8 cellular contexts compared by ENCODE assay signal in the genomic region with DNA sequence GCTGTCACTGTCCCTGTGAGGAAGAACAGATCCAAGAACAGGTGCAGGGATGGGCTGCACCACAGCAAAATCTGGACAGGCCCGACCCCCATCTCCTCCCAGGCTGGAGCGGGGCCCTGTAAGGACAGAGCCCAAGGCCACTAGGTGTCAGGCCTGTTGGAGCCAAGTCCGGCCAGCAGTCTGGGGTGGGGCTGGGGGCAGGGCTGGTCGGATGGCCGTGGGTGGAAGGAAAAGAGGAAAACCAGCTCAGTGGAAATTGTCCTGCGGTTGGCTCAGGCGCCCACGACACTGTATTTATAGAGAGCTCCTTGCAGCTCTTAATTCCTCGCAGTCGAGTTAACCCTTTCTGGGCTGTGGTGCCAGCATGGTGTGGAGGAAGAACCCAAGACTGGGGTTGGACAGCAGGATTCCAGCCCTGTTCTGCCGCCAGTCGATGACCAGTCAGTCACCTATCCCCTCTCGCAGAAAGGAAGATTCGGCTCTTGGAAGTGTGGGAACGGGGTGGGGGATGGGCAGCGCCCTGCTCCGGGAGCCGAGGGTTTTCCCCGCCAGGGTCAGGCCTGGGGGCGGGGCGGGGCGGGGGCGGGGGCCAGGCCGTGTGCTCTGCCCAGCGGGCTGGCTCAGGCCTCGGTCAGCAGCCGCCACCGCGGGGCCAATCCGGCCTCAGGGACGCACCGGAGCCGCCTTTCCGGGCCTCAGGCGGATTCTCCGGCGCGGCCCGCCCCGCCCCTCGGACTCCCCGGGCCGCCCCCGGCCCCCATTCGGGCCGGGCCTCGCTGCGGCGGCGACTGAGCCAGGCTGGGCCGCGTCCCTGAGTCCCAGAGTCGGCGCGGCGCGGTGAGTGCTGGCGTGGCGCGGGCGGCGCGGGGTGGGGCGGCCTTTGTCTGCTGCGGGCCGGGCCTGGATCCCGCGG. TPM values are rescaled to one million over a fixed set of nuclear protein-coding genes. Genes with fewer than 3 reads are reported as not detected.
A peak's percentile ranks its signal among the peaks of the same experiment; 100 is the strongest.
DNase-seq lines count a peak whose midpoint lies in the region; ATAC-seq and TF ChIP-seq lines count a peak whose summit lies in the region.

Gene CD276 (plus strand): TSS at position 760 of the 913 bp plus-strand sequence. CDS start 15,257 bp downstream, outside the sequence.

- peak in 1 of 2 donors; percentile 44 for TF ChIP-seq POLR2A in uterus (IDR thresholded peaks at IDR 0.05)

- H3K4me1 Mint-ChIP-seq in activated T-helper 2 cell treated with anti-CD3 and anti-CD28 coated beads, Interferon-gamma antibody, Interleukin-2, Interleukin-4, amounts not matched to agents 10 μg/mL and 5 μg/mL and 100 μg/mL, durations not matched to agents 14 hours and 24 hours and 36 hours (ENCODE audit: low read depth): peaks cover 27% of the 10 kb centered on the region
- peaks cover 0 to 13% (median 7%) of the 10 kb centered on the region in 7 donors for H3K4me1 Mint-ChIP-seq in naive thymus-derived CD4-positive, alpha-beta T cell

- peak within 1 kb of the TSS; percentile 62 for H3K27ac Mint-ChIP-seq in activated T-helper 2 cell treated with anti-CD3 and anti-CD28 coated beads, Interferon-gamma antibody, Interleukin-2, Interleukin-4, amounts not matched to agents 10 μg/mL and 5 μg/mL and 100 μg/mL, durations not matched to agents 14 hours and 24 hours and 36 hours
- peak within 1 kb of the TSS in 2 of 9 donors; percentile 31 to 37 for H3K27ac Mint-ChIP-seq in naive thymus-derived CD4-positive, alpha-beta T cell

- POLR2A ChIA-PET in naive thymus-derived CD4-positive, alpha-beta T cell (lab: Charles Lee): interaction anchor here (0.6 to 1.0 kb wide), 3 partner anchors 13 to 1524 kb away, joined by 3 read pairs; no protein-coding TSS in a partner anchor

- CTCF ChIA-PET in naive thymus-derived CD4-positive, alpha-beta T cell (lab: Charles Lee): interaction anchor here (0.9 kb wide), 1 partner anchor 10 kb away, joined by 3 read pairs; no protein-coding TSS in a partner anchor

- peaks cover 0 to 7% of the 10 kb centered on the region in 2 donors for H3K27me3 ChIP-seq in naive thymus-derived CD4-positive, alpha-beta T cell (ENCODE audit: control insufficient read depth in 2 of 2, insufficient read depth in 2 of 2, low read length in 2 of 2)
- H3K27me3 ChIP-seq in uterus: no peaks in the 10 kb centered on the region

- H3K9me3 Mint-ChIP-seq in activated T-helper 2 cell treated with anti-CD3 and anti-CD28 coated beads, Interferon-gamma antibody, Interleukin-2, Interleukin-4, amounts not matched to agents 10 μg/mL and 5 μg/mL and 100 μg/mL, durations not matched to agents 14 hours and 24 hours and 36 hours: no peaks in the 10 kb centered on the region
- no peaks in the 10 kb centered on the region for H3K9me3 Mint-ChIP-seq in naive thymus-derived CD4-positive, alpha-beta T cell

- no peaks in the 10 kb centered on the region for H3K36me3 ChIP-seq in naive thymus-derived CD4-positive, alpha-beta T cell (ENCODE audit: control insufficient read depth in 2 of 3, insufficient read depth in 3 of 3, low read length in 3 of 3)
- no peaks in the 10 kb centered on the region for H3K36me3 ChIP-seq in uterus

- peak within 1 kb of the TSS; percentile 85 for H3K4me3 Mint-ChIP-seq in activated T-helper 2 cell treated with anti-CD3 and anti-CD28 coated beads, Interferon-gamma antibody, Interleukin-2, Interleukin-4, amounts not matched to agents 10 μg/mL and 5 μg/mL and 100 μg/mL, durations not matched to agents 14 hours and 24 hours and 36 hours (ENCODE audit: low read depth)
- peak within 1 kb of the TSS in 9 of 10 donors; percentile 7 to 86 (median 64) for H3K4me3 Mint-ChIP-seq in naive thymus-derived CD4-positive, alpha-beta T cell

- H3K27ac ChIP-seq in naive thymus-derived CD4-positive, alpha-beta T cell (ENCODE audit: low read depth, low read length): no peak within 1 kb of the TSS
- H3K27ac ChIP-seq in uterus: peak within 1 kb of the TSS; percentile 72 to 83

- TF ChIP-seq CTCF in LNCAP (IDR thresholded peaks at IDR 0.05) (peak; percentile 40; the same call in 1 of the 2 replicates), foreskin fibroblast (IDR thresholded peaks at IDR 0.05; ENCODE audit: low read depth, low read length) (peak; percentile 38), uterus (IDR thresholded peaks at IDR 0.05) (peak in 3 of 4 experiments; percentile 11 to 30 (median 14))

- no peaks in the 10 kb centered on the region for H3K9me3 ChIP-seq in naive thymus-derived CD4-positive, alpha-beta T cell (ENCODE audit: control insufficient read depth in 2 of 3, low read length in 3 of 3)
- H3K9me3 ChIP-seq in uterus: no peaks in the 10 kb centered on the region

- no peaks in the 10 kb centered on the region for H3K36me3 Mint-ChIP-seq in activated T-helper 2 cell treated with anti-CD3 and anti-CD28 coated beads, Interferon-gamma antibody, Interleukin-2, Interleukin-4, amounts not matched to agents 10 μg/mL and 5 μg/mL and 100 μg/mL, durations not matched to agents 14 hours and 24 hours and 36 hours (ENCODE audit: low read depth)
- no peaks in the 10 kb centered on the region for H3K36me3 Mint-ChIP-seq in naive thymus-derived CD4-positive, alpha-beta T cell

- intact Hi-C loops in activated T-helper 2 cell treated with anti-CD3 and anti-CD28 coated beads, Interferon-gamma antibody, Interleukin-2, Interleukin-4, amounts not matched to agents 10 μg/mL and 5 μg/mL and 100 μg/mL, durations not matched to agents 14 hours and 24 hours and 36 hours (cut with micrococcal nuclease): loop anchor here (5.0 to 10.0 kb wide), 2 partner anchors 52 to 399 kb away; partner anchors contain the start of gene NPTN
- intact Hi-C loops in naive thymus-derived CD4-positive, alpha-beta T cell (cut with micrococcal nuclease): no loop called here
- intact Hi-C loops in uterus (cut with DNase I; ENCODE audit: low total_unique reads): no loop called here

- DNase-seq in NCI-H2227 (lab: John Stamatoyannopoulos, UW; ENCODE audit: unreplicated experiment) (peak; percentile 52), NCI-H2227 treated with DMSO at 0.1 percent for 48 hours (lab: John Stamatoyannopoulos, UW) (no peak), foreskin fibroblast (peak; percentile 80 to 92), uterus (peak; percentile 68 to 75), cortex of kidney (lab: John Stamatoyannopoulos, UW) (no peak)
- DNase-seq in activated T-helper 2 cell treated with anti-CD3 and anti-CD28 coated beads, Interferon-gamma antibody, Interleukin-2, Interleukin-4, amounts not matched to agents 10 μg/mL and 5 μg/mL and 100 μg/mL, durations not matched to agents 14 hours and 24 hours and 36 hours (ENCODE audit: low spot score): no peak
- DNase-seq in naive thymus-derived CD4-positive, alpha-beta T cell: peak in 1 of 9 donors; percentile 56

- H3K4me3 ChIP-seq in foreskin fibroblast (ENCODE audit: low read depth in 1 of 2, low read length in 2 of 2) (peak within 1 kb of the TSS; percentile 89 to 90), uterus (peak within 1 kb of the TSS; percentile 71 to 75)
- H3K4me3 ChIP-seq in naive thymus-derived CD4-positive, alpha-beta T cell (ENCODE audit: low read length): no peak within 1 kb of the TSS

- H3K27me3 Mint-ChIP-seq in activated T-helper 2 cell treated with anti-CD3 and anti-CD28 coated beads, Interferon-gamma antibody, Interleukin-2, Interleukin-4, amounts not matched to agents 10 μg/mL and 5 μg/mL and 100 μg/mL, durations not matched to agents 14 hours and 24 hours and 36 hours (ENCODE audit: low read depth): peaks cover 44% of the 10 kb centered on the region
- peaks cover 45 to 68% (median 59%) of the 10 kb centered on the region in 5 donors for H3K27me3 Mint-ChIP-seq in naive thymus-derived CD4-positive, alpha-beta T cell

- H3K4me1 ChIP-seq in naive thymus-derived CD4-positive, alpha-beta T cell (ENCODE audit: control insufficient read depth in 2 of 2, insufficient read depth in 2 of 2, low read length in 2 of 2): peaks cover 4 to 7% of the 10 kb centered on the region in 2 donors
- H3K4me1 ChIP-seq in uterus: peaks cover 13% of the 10 kb centered on the region in 2 donors

- ATAC-seq in naive thymus-derived CD4-positive, alpha-beta T cell: peak; percentile 40

RNA-seq across cellular contexts. Expression of gene CD276, which starts in this region (rescaled TPM):
- 16.7 and 17.0 TPM in 2 replicates for total RNA-seq in activated T-helper 2 cell treated with anti-CD3 and anti-CD28 coated beads, Interferon-gamma antibody, Interleukin-2, Interleukin-4, amounts not matched to agents 10 μg/mL and 5 μg/mL and 100 μg/mL, durations not matched to agents 14 hours and 24 hours and 36 hours
- 1 to 10 TPM in 2 of 5 experiments, under 1 TPM in 1, not detected in 2; 0.76 to 2.7 (median 1.9) TPM for total RNA-seq in naive thymus-derived CD4-positive, alpha-beta T cell
- not detected for polyA plus RNA-seq in naive thymus-derived CD4-positive, alpha-beta T cell
- 10 to 100 TPM; 11.5 to 85.7 (median 30.0) TPM for total RNA-seq in uterus

Comparison
In these comparisons a context has a peak if more than half of its experiments do, and no peak if none do; other contexts are left out.
1. DNase-seq: peak in NCI-H2227 (single experiment), foreskin fibroblast (2 of 2) and uterus (2 of 2); none in NCI-H2227 treated with DMSO at 0.1 percent for 48 hours (single experiment), activated T-helper 2 cell treated with anti-CD3 and anti-CD28 coated beads, Interferon-gamma antibody, Interleukin-2, Interleukin-4, amounts not matched to agents 10 μg/mL and 5 μg/mL and 100 μg/mL, durations not matched to agents 14 hours and 24 hours and 36 hours (single experiment) and cortex of kidney (single experiment).
2. Peak in every context shown above with its lines, with median percentiles within 50 percentile points of each other: CTCF ChIP-seq.